In the genomic region with DNA sequence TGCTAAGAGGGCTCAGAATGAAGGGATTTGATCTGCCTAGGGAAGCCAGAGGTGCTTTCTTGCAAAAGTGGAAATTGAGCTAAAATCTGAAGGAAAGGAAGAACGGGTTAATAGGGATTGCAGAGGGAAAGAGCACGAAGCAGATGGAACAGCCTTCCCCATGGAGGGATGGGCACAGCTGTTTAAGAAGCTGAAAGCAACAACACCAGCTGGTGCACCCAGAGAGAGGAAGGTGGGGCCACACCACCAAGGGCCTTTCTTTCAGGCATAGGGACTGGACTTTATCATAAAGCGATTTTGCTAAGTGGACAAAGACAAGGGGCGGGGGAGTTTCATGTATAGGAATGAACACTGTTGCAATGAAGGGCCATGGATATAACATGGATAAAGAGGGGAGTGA, we compare ENCODE assay signal across 19 cellular contexts.
DNase-seq lines count a peak whose midpoint lies in the region; ATAC-seq and TF ChIP-seq lines count a peak whose summit lies in the region.
"Had no signal": no experiment of that assay in that cellular context is flagged by ENCODE, and none has a peak within 500 bp of the region (broad histone marks: within the 10 kb centered on the region; RNA-seq: fewer than 3 reads in every experiment).

No MANE protein-coding gene starts in this region.

- DNase-seq in DMS 273 treated with DMSO at 0.1 percent for 48 hours (lab: John Stamatoyannopoulos, UW) (peak; percentile 96), NCI-H446 (lab: John Stamatoyannopoulos, UW) (peak; percentile 42 to 81), WERI-Rb-1 (peak; percentile 80), retina (peak; percentile 49), heart right ventricle (no peak), erythroblast (lab: John Stamatoyannopoulos, UW) (no peak)
- DNase-seq: C1 segment of cervical spinal cord, EL, H9, NCI-H1417, NCI-H2029 treated with DMSO at 0.1 percent for 48 hours, NCI-H226, NCI-H748 treated with DMSO at 0.1 percent for 48 hours, PC-3, SW 1271 had no signal

- H3K36me3 ChIP-seq in WERI-Rb-1 (no peaks in the 10 kb centered on the region), heart right ventricle (no peaks in the 10 kb centered on the region)
- H3K36me3 ChIP-seq: SJSA1 had no signal

- TF ChIP-seq CTCF in WERI-Rb-1 (IDR thresholded peaks at IDR 0.05; ENCODE audit: low read depth, low read length) (no peak), heart right ventricle (IDR thresholded peaks at IDR 0.05) (no peak)

- H3K4me1 ChIP-seq in heart right ventricle, result peaks cover 0 to 5% (median 0%) of the 10 kb centered on the region in 9 donors
- H3K4me1 ChIP-seq: A549, SJSA1 had no signal

- no peak overlapping the region for H3K4me3 ChIP-seq in WERI-Rb-1 (ENCODE audit: low read depth, low read length)
- no peak overlapping the region for H3K4me3 ChIP-seq in heart right ventricle
- H3K4me3 ChIP-seq: A549, SJSA1 had no signal

- no peaks in the 10 kb centered on the region for H3K9me3 ChIP-seq in WERI-Rb-1 (ENCODE audit: severe bottlenecking)
- peaks cover 0 to 5% (median 0%) of the 10 kb centered on the region in 11 donors for H3K9me3 ChIP-seq in heart right ventricle
- H3K9me3 ChIP-seq: A549, SJSA1 had no signal

- 69 to 70% methylated on average over 4 of the region's 4 CpGs for WGBS in heart right ventricle, 2 donors

- H3K27me3 ChIP-seq in WERI-Rb-1 (ENCODE audit: insufficient read depth, low read depth, severe bottlenecking) (no peaks in the 10 kb centered on the region), heart right ventricle (peaks cover 0 to 4% (median 0%) of the 10 kb centered on the region in 7 donors)
- H3K27me3 ChIP-seq: SJSA1 had no signal

- no peak for TF ChIP-seq POLR2A in erythroblast (IDR thresholded peaks at IDR 0.05; ENCODE audit: low read length)

- H3K27ac ChIP-seq in WERI-Rb-1, result peak overlapping the region; percentile 87
- no peak overlapping the region for H3K27ac ChIP-seq in heart right ventricle
- H3K27ac ChIP-seq: A549, RWPE1, SJSA1 had no signal

- intact Hi-C loops in heart right ventricle (cut with DNase I), result loop anchor here in 1 of 10 donors (10.0 kb wide), 1 partner anchor 61 kb away; no protein-coding TSS in a partner anchor

- ATAC-seq in heart right ventricle, result no peak
- ATAC-seq in HG02623 (IDR thresholded peaks at IDR 0.05; ENCODE audit: unreplicated experiment), result no peak
- ATAC-seq: A549, PC-3 had no signal

Comparison
In these comparisons a context has a peak if more than half of its experiments do, and no peak if none do; other contexts are left out.
1. DNase-seq: peak in DMS 273 treated with DMSO at 0.1 percent for 48 hours (single experiment), NCI-H446 (2 of 2), WERI-Rb-1 (single experiment) and retina (single experiment); none in heart right ventricle (0 of 2) and erythroblast (0 of 2).